1 cellular context compared by ENCODE assay signal in genomic region chr3:158451405-158452045, GRCh38.
TF ChIP-seq lines count a peak whose summit lies in the region.

No MANE protein-coding gene starts in this region.

TF ChIP-seq in HepG2, 621 proteins besides CTCF, POLR2A, EP300 and RAD21 (continued from another document and continues in another):
- TF ChIP-seq AHDC1 (CRISPR knock-in tag; IDR thresholded peaks at IDR 0.05; ENCODE audit: borderline replicate concordance), result peak; percentile 41; the same call in 1 of the 2 replicates
- TF ChIP-seq TGIF2 (CRISPR knock-in tag; IDR thresholded peaks at IDR 0.05), result no peak
- TF ChIP-seq, protein P1, sequence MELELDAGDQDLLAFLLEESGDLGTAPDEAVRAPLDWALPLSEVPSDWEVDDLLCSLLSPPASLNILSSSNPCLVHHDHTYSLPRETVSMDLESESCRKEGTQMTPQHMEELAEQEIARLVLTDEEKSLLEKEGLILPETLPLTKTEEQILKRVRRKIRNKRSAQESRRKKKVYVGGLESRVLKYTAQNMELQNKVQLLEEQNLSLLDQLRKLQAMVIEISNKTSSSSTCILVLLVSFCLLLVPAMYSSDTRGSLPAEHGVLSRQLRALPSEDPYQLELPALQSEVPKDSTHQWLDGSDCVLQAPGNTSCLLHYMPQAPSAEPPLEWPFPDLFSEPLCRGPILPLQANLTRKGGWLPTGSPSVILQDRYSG (CRISPR knock-in tag; IDR thresholded peaks at IDR 0.05), result no peak
- TF ChIP-seq TCF7L2 (IDR thresholded peaks at IDR 0.05; ENCODE audit: low read depth, low read length), result peak; percentile 84
- no peak for TF ChIP-seq ZNF350 (CRISPR knock-in tag; IDR thresholded peaks at IDR 0.05; ENCODE audit: borderline replicate concordance, low read depth)
- TF ChIP-seq FOXA3 (CRISPR knock-in tag; IDR thresholded peaks at IDR 0.05), result peak; percentile 93
- TF ChIP-seq RAD51 (IDR thresholded peaks at IDR 0.05; ENCODE audit: borderline replicate concordance), result no peak
- peak; percentile 98 for TF ChIP-seq ZNF503 (CRISPR knock-in tag; IDR thresholded peaks at IDR 0.05)
- TF ChIP-seq TAF1 (CRISPR knock-in tag; IDR thresholded peaks at IDR 0.05), result no peak
- no peak for TF ChIP-seq ZNF530 (CRISPR knock-in tag; IDR thresholded peaks at IDR 0.05; ENCODE audit: low read depth)
- TF ChIP-seq HMG20B (CRISPR knock-in tag; conservative IDR thresholded peaks at IDR 0.05), result 0 out of 2 replicates have a peak, but pooled peaks have one; percentile 41
- peak; percentile 68 for TF ChIP-seq TBL1XR1 (IDR thresholded peaks at IDR 0.05; ENCODE audit: borderline replicate concordance, low read length, partially characterized antibody)
- TF ChIP-seq ZSCAN9 (CRISPR knock-in tag; IDR thresholded peaks at IDR 0.05; ENCODE audit: borderline replicate concordance), result peak; percentile 76; the same call in 1 of the 2 replicates
- no peak for TF ChIP-seq RBAK (CRISPR knock-in tag; IDR thresholded peaks at IDR 0.05)
- TF ChIP-seq, protein P2, sequence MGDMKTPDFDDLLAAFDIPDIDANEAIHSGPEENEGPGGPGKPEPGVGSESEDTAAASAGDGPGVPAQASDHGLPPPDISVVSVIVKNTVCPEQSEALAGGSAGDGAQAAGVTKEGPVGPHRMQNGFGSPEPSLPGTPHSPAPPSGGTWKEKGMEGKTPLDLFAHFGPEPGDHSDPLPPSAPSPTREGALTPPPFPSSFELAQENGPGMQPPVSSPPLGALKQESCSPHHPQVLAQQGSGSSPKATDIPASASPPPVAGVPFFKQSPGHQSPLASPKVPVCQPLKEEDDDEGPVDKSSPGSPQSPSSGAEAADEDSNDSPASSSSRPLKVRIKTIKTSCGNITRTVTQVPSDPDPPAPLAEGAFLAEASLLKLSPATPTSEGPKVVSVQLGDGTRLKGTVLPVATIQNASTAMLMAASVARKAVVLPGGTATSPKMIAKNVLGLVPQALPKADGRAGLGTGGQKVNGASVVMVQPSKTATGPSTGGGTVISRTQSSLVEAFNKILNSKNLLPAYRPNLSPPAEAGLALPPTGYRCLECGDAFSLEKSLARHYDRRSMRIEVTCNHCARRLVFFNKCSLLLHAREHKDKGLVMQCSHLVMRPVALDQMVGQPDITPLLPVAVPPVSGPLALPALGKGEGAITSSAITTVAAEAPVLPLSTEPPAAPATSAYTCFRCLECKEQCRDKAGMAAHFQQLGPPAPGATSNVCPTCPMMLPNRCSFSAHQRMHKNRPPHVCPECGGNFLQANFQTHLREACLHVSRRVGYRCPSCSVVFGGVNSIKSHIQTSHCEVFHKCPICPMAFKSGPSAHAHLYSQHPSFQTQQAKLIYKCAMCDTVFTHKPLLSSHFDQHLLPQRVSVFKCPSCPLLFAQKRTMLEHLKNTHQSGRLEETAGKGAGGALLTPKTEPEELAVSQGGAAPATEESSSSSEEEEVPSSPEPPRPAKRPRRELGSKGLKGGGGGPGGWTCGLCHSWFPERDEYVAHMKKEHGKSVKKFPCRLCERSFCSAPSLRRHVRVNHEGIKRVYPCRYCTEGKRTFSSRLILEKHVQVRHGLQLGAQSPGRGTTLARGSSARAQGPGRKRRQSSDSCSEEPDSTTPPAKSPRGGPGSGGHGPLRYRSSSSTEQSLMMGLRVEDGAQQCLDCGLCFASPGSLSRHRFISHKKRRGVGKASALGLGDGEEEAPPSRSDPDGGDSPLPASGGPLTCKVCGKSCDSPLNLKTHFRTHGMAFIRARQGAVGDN (CRISPR knock-in tag; IDR thresholded peaks at IDR 0.05), result no peak
- no peak for TF ChIP-seq SCMH1 (CRISPR knock-in tag; IDR thresholded peaks at IDR 0.05; ENCODE audit: borderline replicate concordance)
- TF ChIP-seq, protein P3, sequence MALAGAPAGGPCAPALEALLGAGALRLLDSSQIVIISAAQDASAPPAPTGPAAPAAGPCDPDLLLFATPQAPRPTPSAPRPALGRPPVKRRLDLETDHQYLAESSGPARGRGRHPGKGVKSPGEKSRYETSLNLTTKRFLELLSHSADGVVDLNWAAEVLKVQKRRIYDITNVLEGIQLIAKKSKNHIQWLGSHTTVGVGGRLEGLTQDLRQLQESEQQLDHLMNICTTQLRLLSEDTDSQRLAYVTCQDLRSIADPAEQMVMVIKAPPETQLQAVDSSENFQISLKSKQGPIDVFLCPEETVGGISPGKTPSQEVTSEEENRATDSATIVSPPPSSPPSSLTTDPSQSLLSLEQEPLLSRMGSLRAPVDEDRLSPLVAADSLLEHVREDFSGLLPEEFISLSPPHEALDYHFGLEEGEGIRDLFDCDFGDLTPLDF (CRISPR knock-in tag; IDR thresholded peaks at IDR 0.05), result no peak
- TF ChIP-seq AHR (CRISPR knock-in tag; IDR thresholded peaks at IDR 0.05), result no peak
- TF ChIP-seq ZFP62 (CRISPR knock-in tag; IDR thresholded peaks at IDR 0.05), result no peak
- TF ChIP-seq MZF1 (CRISPR knock-in tag; IDR thresholded peaks at IDR 0.05; ENCODE audit: borderline replicate concordance), result no peak
- TF ChIP-seq ZFP1 (CRISPR knock-in tag; IDR thresholded peaks at IDR 0.05), result peak; percentile 28; the same call in 1 of the 2 replicates
- peak; percentile 56; the same call in 1 of the 2 replicates for TF ChIP-seq ZGPAT (CRISPR knock-in tag; IDR thresholded peaks at IDR 0.05)
- no peak for TF ChIP-seq ZBTB2 (CRISPR knock-in tag; IDR thresholded peaks at IDR 0.05; ENCODE audit: low read depth)
- TF ChIP-seq GATAD2A (CRISPR knock-in tag; IDR thresholded peaks at IDR 0.05), result peak; percentile 75
- TF ChIP-seq ZNF512B (CRISPR knock-in tag; IDR thresholded peaks at IDR 0.05; ENCODE audit: borderline replicate concordance), result no peak
- no peak for TF ChIP-seq NR2C2 (CRISPR knock-in tag; IDR thresholded peaks at IDR 0.05; ENCODE audit: borderline replicate concordance)
- no peak for TF ChIP-seq ADNP (CRISPR knock-in tag; IDR thresholded peaks at IDR 0.05)
- TF ChIP-seq ATF1 (CRISPR knock-in tag; IDR thresholded peaks at IDR 0.05), result peak; percentile 47; the same call in 1 of the 2 replicates
